9 cellular contexts compared by ENCODE assay signal in the genomic region with DNA sequence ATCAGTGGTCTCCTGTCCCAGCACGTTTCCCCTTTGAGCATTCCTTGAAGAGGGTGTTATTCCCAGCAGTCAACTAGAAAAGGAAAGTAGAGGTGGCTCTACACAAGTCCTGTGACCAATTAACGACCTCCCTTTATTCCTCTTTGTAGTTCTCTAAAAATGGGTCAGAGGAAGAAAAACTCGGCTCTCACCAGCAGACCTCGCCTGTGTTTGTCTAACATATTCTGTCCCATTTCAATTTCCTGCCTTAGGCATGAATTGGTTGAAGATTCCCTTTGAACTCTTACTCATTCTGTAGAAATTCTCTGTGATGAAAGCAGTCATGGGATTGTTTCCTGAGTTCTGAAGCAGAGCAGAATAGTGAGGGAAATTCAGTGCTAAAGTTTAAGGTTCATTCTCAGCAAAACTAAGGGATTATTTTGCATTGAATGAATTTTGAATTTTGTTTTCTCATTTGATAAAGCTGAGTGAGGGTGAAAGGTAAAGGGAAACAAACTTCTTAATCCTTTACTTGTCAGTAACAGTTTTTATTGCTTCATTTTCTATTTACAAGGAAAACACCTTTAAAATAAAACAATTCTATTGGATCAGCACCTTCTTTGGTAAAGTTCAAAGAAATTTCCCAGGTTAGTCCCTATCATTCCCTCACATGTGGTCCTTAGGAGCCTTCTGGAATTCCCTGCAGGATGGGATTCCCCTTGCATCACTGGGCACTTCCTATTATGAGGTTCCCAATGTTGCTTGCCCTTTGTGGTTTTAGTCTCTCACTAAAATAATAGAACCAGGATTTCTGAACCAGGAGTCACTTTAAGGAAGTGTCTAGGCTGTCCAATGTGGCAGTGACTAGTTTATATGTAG.
DNase-seq lines count a peak whose midpoint lies in the region; ATAC-seq and TF ChIP-seq lines count a peak whose summit lies in the region.
"Had no signal": no experiment of that assay in that cellular context is flagged by ENCODE, and none has a peak within 500 bp of the region (broad histone marks: within the 10 kb centered on the region; RNA-seq: fewer than 3 reads in every experiment).

No MANE protein-coding gene starts in this region.

- intact Hi-C loops in IMR-90 (cut with micrococcal nuclease) = no loop called here

- H3K18ac ChIP-seq in IMR-90 (ENCODE audit: low read depth, low read length) (peak overlapping the region; percentile 84), mesenchymal stem cell (ENCODE audit: low read depth in 1 of 2, low read length in 2 of 2) (peak overlapping the region in 1 of 2 experiments; percentile 10)

- TF ChIP-seq POLR2A in IMR-90 (IDR thresholded peaks at IDR 0.05; ENCODE audit: low read depth, low read length) = 0 out of 2 replicates have a peak, but pooled peaks have one; percentile 1

- H3K9me3 ChIP-seq in IMR-90 (ENCODE audit: control insufficient read depth, insufficient read depth, low read length) (no peaks in the 10 kb centered on the region), mesenchymal stem cell (ENCODE audit: control insufficient read depth, low read length) (no peaks in the 10 kb centered on the region)

- H3K9ac ChIP-seq in IMR-90 (ENCODE audit: low read depth, low read length) (peak overlapping the region; percentile 32; the same call in 1 of the 2 replicates), mesenchymal stem cell (ENCODE audit: low read length) (peak overlapping the region; percentile 78)

- peak overlapping the region; percentile 59; the same call in 1 of the 3 replicates for H2BK15ac ChIP-seq in IMR-90 (ENCODE audit: low read depth, low read length)
- H2BK15ac ChIP-seq in mesenchymal stem cell (ENCODE audit: low read depth, poor library complexity, severe bottlenecking) = no peak overlapping the region

- H3K4me1 Mint-ChIP-seq in immature natural killer cell = peaks cover 21 to 33% of the 10 kb centered on the region in 2 donors

- H2BK20ac ChIP-seq in IMR-90 (ENCODE audit: low read depth, low read length) = peak overlapping the region; percentile 78; the same call in 1 of the 2 replicates

- no CpG with 5 or more reads among the region's 4 CpGs for WGBS in IMR-90 (ENCODE audit: extremely low coverage in 2 of 2, insufficient read length in 1 of 2), 2 experiments
- WGBS in mesenchymal stem cell = 50% methylated on average over 1 of the region's 4 CpGs

- CTCF ChIA-PET in IMR-90 (lab: Yijun Ruan, JAX) = interaction anchor here (0.6 to 0.8 kb wide), 2 partner anchors 12 to 28 kb away, joined by 3 to 4 read pairs; no protein-coding TSS in a partner anchor

- H3K23ac ChIP-seq in IMR-90 (ENCODE audit: low read depth, low read length) (no peak overlapping the region; the same call in 1 of the 2 replicates), mesenchymal stem cell (ENCODE audit: low read length in 2 of 2) (no peak overlapping the region)

- H2BK120ac ChIP-seq in IMR-90 (ENCODE audit: low read depth, low read length) (peak overlapping the region; percentile 78), mesenchymal stem cell (ENCODE audit: low read depth, low read length) (no peak overlapping the region)

- H3K4me3 Mint-ChIP-seq in immature natural killer cell = no peak overlapping the region

- no peak; the same call in 1 of the 2 replicates for TF ChIP-seq RAD21 in IMR-90 (IDR thresholded peaks at IDR 0.05; ENCODE audit: low read length)

- H3K27ac ChIP-seq in IMR-90 (ENCODE audit: insufficient read depth, low read length) = peak overlapping the region; percentile 51; the same call in 1 of the 2 replicates
- H3K27ac ChIP-seq in cingulate gyrus (ENCODE audit: low read depth, low read length) = peak overlapping the region; percentile 25
- peak overlapping the region; percentile 54 for H3K27ac ChIP-seq in mesenchymal stem cell (ENCODE audit: low read length, poor library complexity, severe bottlenecking)

- H3K9me3 Mint-ChIP-seq in immature natural killer cell = no peaks in the 10 kb centered on the region

- H3K27ac Mint-ChIP-seq in immature natural killer cell = peak overlapping the region in 1 of 6 donors; percentile 53

- DNase-seq in AG08395 (ENCODE audit: low spot score) (peak; percentile 67), IMR-90 (peak; percentile 94), mesenchymal stem cell (peak; percentile 94), NCI-H2171 treated with DMSO at 0.1 percent for 48 hours (lab: John Stamatoyannopoulos, UW) (no peak), immature natural killer cell (no peak)
- no peak for DNase-seq in stimulated activated CD4-positive, alpha-beta T cell treated with anti-CD3 and anti-CD28 coated beads, Interleukin-1b, Interleukin-23, amount 100 ng/mL, for 48 hours
- DNase-seq: GDM1 had no signal

- H3K27me3 Mint-ChIP-seq in immature natural killer cell (ENCODE audit: low read depth in 3 of 3) = no peaks in the 10 kb centered on the region

- H3K4me1 ChIP-seq in IMR-90 (ENCODE audit: control insufficient read depth, insufficient read depth, low read length) = peaks cover 13% of the 10 kb centered on the region
- H3K4me1 ChIP-seq in mesenchymal stem cell (ENCODE audit: control insufficient read depth, insufficient read depth, low read depth, low read length) = peaks cover 5% of the 10 kb centered on the region

- peak overlapping the region; percentile 49; the same call in 1 of the 2 replicates for H4K91ac ChIP-seq in IMR-90 (ENCODE audit: insufficient read depth, low read depth, low read length)
- no peak overlapping the region for H4K91ac ChIP-seq in mesenchymal stem cell (ENCODE audit: low read length)

- H4K5ac ChIP-seq in IMR-90 (ENCODE audit: low read depth, low read length) = peak overlapping the region; percentile 81; the same call in 1 of the 2 replicates

- BruUV-seq in IMR-90 (replicated peaks; lab: Mats Ljungman, UMichigan) = no TSS peak

- POLR2A ChIA-PET in IMR-90 (lab: Charles Lee; ENCODE audit: unreplicated experiment) = interaction anchor here (0.6 kb wide), 2 partner anchors 27 to 1005 kb away, joined by 3 read pairs; no protein-coding TSS in a partner anchor

- H2AK5ac ChIP-seq in IMR-90 (ENCODE audit: low read depth, low read length) = peak overlapping the region; percentile 45; the same call in 1 of the 2 replicates
- H2AK5ac ChIP-seq in mesenchymal stem cell (ENCODE audit: low read length, severe bottlenecking) = no peak overlapping the region

- peak; percentile 90 for ATAC-seq in IMR-90 (ENCODE audit: low read depth)
- ATAC-seq in GM18511 (IDR thresholded peaks at IDR 0.05; ENCODE audit: unreplicated experiment) = no peak

- H3K27me3 ChIP-seq in IMR-90 (ENCODE audit: control insufficient read depth, insufficient read depth, low read length) (no peaks in the 10 kb centered on the region), mesenchymal stem cell (ENCODE audit: control insufficient read depth in 1 of 2, insufficient read depth in 1 of 2, low read length in 2 of 2) (no peaks in the 10 kb centered on the region)

- no peaks in the 10 kb centered on the region for H3K36me3 ChIP-seq in IMR-90 (ENCODE audit: control insufficient read depth, insufficient read depth, low read length)
- no peaks in the 10 kb centered on the region for H3K36me3 ChIP-seq in mesenchymal stem cell (ENCODE audit: control insufficient read depth in 1 of 2, insufficient read depth in 2 of 2, low read depth in 1 of 2, low read length in 2 of 2)

- peak overlapping the region; percentile 76 for H3K4me2 ChIP-seq in IMR-90 (ENCODE audit: low read depth, low read length)
- no peak overlapping the region for H3K4me2 ChIP-seq in mesenchymal stem cell (ENCODE audit: low read length, poor library complexity, severe bottlenecking)

- dilution Hi-C loops in IMR-90 (cut with HindIII; ENCODE audit: low sequenced_read_pairs, unreplicated experiment) = no loop called here

- TF ChIP-seq CTCF in IMR-90 (conservative IDR thresholded peaks at IDR 0.05; ENCODE audit: low read depth, low read length) = no peak

- H4K8ac ChIP-seq in IMR-90 (ENCODE audit: low read depth in 2 of 2, low read length in 2 of 2) (peak overlapping the region in 1 of 2 experiments; percentile 69; a peak in 3 of 4 replicates), mesenchymal stem cell (ENCODE audit: low read length) (no peak overlapping the region)

- H2BK5ac ChIP-seq in IMR-90 (ENCODE audit: low read depth, low read length, poor library complexity, severe bottlenecking) (peak overlapping the region; percentile 79), mesenchymal stem cell (ENCODE audit: low read depth, low read length, poor library complexity, severe bottlenecking) (no peak overlapping the region)

- peak overlapping the region; percentile 69 for H3K14ac ChIP-seq in IMR-90 (replicated peaks; ENCODE audit: low read depth, low read length)
- H3K14ac ChIP-seq in mesenchymal stem cell (ENCODE audit: low read length in 2 of 2) = no peak overlapping the region

- peaks cover 5 to 12% of the 10 kb centered on the region in 2 experiments; a peak in 3 of 4 replicates for H3K79me1 ChIP-seq in IMR-90 (ENCODE audit: low read depth in 1 of 2, low read length in 2 of 2)
- H3K79me1 ChIP-seq in mesenchymal stem cell (replicated peaks; ENCODE audit: low read length, poor library complexity, severe bottlenecking) = peaks cover 15% of the 10 kb centered on the region

- H2BK12ac ChIP-seq in mesenchymal stem cell (ENCODE audit: low read length in 2 of 2) = no peak overlapping the region

- 0 out of 2 replicates have a peak overlapping the region, but pooled peaks have one; percentile 27 for H3K56ac ChIP-seq in IMR-90 (ENCODE audit: extremely low read depth, insufficient read depth, low read length)

- H2AK9ac ChIP-seq in IMR-90 (replicated peaks; ENCODE audit: low read depth, low read length, poor library complexity) = no peak overlapping the region

- H2AFZ ChIP-seq in IMR-90 (replicated peaks; ENCODE audit: low read length, poor library complexity) (peak overlapping the region; percentile 34), mesenchymal stem cell (ENCODE audit: low read depth, low read length) (no peak overlapping the region)

- peaks cover 8% of the 10 kb centered on the region; the same call in 1 of the 2 replicates for H3K9me1 ChIP-seq in IMR-90 (ENCODE audit: insufficient read depth, low read length)

- no peaks in the 10 kb centered on the region for H3K36me3 Mint-ChIP-seq in immature natural killer cell

- no peaks in the 10 kb centered on the region for H4K20me1 ChIP-seq in IMR-90 (ENCODE audit: insufficient read depth, low read length)

- in situ Hi-C loops in IMR-90 (cut with MboI; ENCODE audit: low sequenced_read_pairs) = loop anchor here (25.0 kb wide), 1 partner anchor 554 kb away; no protein-coding TSS in a partner anchor

- no peak overlapping the region for H3K4me3 ChIP-seq in IMR-90 (ENCODE audit: insufficient read depth, low read depth, low read length)
- H3K4me3 ChIP-seq in mesenchymal stem cell (ENCODE audit: insufficient read depth in 1 of 2, low read depth in 1 of 2, low read length in 2 of 2) = no peak overlapping the region

- H3K4ac ChIP-seq in IMR-90 (ENCODE audit: low read depth, low read length) (peak overlapping the region; percentile 81), mesenchymal stem cell (ENCODE audit: low read depth in 1 of 2, low read length in 2 of 2) (peak overlapping the region in 1 of 2 experiments; percentile 64)

TF ChIP-seq in IMR-90, 13 proteins besides CTCF, POLR2A, EP300 and RAD21 (continues in another document):
- TF ChIP-seq BHLHE40 (IDR thresholded peaks at IDR 0.05; ENCODE audit: low read depth, low read length) = peak; percentile 31; the same call in 1 of the 2 replicates

Comparison
In these comparisons a context has a peak if more than half of its experiments do, and no peak if none do; other contexts are left out.
1. DNase-seq: peak in AG08395 (single experiment), IMR-90 (single experiment) and mesenchymal stem cell (single experiment); none in stimulated activated CD4-positive, alpha-beta T cell treated with anti-CD3 and anti-CD28 coated beads, Interleukin-1b, Interleukin-23, amount 100 ng/mL, for 48 hours (single experiment), NCI-H2171 treated with DMSO at 0.1 percent for 48 hours (single experiment) and immature natural killer cell (0 of 3).
2. Peak in every context shown above with its lines, with median percentiles within 50 percentile points of each other: H3K27ac ChIP-seq.